21 cellular contexts compared by ENCODE assay signal in the genomic region with DNA sequence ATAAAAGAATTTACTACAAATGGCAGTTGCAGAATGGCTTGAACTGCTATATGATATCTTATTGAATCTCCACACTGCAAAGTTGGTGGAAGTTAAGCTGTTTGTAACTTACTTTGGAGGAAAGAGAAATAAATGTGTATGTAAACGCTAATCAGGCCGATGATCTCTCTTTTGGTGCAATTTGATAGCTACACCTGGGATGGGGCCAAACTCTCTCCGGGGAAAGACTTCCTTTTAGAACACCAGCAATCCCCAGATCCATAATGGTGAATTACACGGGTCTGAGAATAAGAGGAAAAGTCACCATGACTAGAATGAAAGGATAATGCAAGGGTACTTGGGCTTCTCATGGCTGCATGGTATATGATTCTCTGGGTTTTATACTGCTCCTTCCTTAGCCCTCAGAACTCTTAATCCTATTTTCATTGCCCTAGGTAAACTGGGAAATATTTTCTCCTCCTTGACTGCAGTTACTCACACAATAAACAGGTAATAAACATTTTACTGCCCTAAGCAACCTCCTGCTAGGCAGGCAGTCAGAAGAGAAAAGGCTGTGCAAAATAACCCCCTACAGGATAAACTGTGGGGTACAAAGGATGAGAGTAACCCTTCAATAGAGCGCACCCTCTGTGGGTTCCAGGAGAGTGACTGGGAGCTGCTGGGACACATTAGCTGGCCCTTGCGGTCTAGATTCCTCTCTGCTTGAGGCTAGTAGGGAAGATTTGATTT.
A peak's percentile ranks its signal among the peaks of the same experiment; 100 is the strongest.
DNase-seq lines count a peak whose midpoint lies in the region; ATAC-seq and TF ChIP-seq lines count a peak whose summit lies in the region.
"Had no signal": no experiment of that assay in that cellular context is flagged by ENCODE, and none has a peak within 500 bp of the region (broad histone marks: within the 10 kb centered on the region; RNA-seq: fewer than 3 reads in every experiment).

No MANE protein-coding gene starts in this region.

- no peak overlapping the region for H3K18ac ChIP-seq in mesenchymal stem cell (ENCODE audit: low read depth in 1 of 2, low read length in 2 of 2)

- TF ChIP-seq CTCF in C4-2B (conservative IDR thresholded peaks at IDR 0.05): peak; percentile 4; the same call in 1 of the 2 replicates
- no peak for TF ChIP-seq CTCF in PC-3 (conservative IDR thresholded peaks at IDR 0.05; ENCODE audit: low read depth, low read length)
- TF ChIP-seq CTCF in GM20000 (IDR thresholded peaks at IDR 0.05; ENCODE audit: extremely low read depth, missing control alignments): no peak
- no peak for TF ChIP-seq CTCF in uterus (IDR thresholded peaks at IDR 0.05)

- H3K4me2 ChIP-seq in PC-3 (ENCODE audit: low read length): peak overlapping the region; percentile 61
- H3K4me2 ChIP-seq in mesenchymal stem cell (ENCODE audit: low read length, poor library complexity, severe bottlenecking): peak overlapping the region; percentile 19

- H3K9me2 ChIP-seq in PC-3 (replicated peaks; ENCODE audit: low read length): no peaks in the 10 kb centered on the region

- POLR2A ChIA-PET in PC-3 (lab: Charles Lee; ENCODE audit: unreplicated experiment): interaction anchor here (0.6 kb wide), 1 partner anchor 116 kb away, joined by 5 read pairs; no protein-coding TSS in a partner anchor

- H2BK120ac ChIP-seq in mesenchymal stem cell (ENCODE audit: low read depth, low read length): no peak overlapping the region

- H2BK5ac ChIP-seq in mesenchymal stem cell (ENCODE audit: low read depth, low read length, poor library complexity, severe bottlenecking): no peak overlapping the region

- H4K91ac ChIP-seq in mesenchymal stem cell (ENCODE audit: low read length): no peak overlapping the region

- CTCF ChIA-PET in PC-3 (lab: Charles Lee): no interaction called here

- TF ChIP-seq POLR2A in uterus (IDR thresholded peaks at IDR 0.05): no peak

- H3K27ac ChIP-seq in C4-2B (peak overlapping the region; percentile 79; the same call in 1 of the 2 replicates), PC-3 (ENCODE audit: low read length) (peak overlapping the region; percentile 49; the same call in 1 of the 2 replicates), mesenchymal stem cell (ENCODE audit: low read length, poor library complexity, severe bottlenecking) (no peak overlapping the region), uterus (no peak overlapping the region)
- H3K27ac ChIP-seq: heart right ventricle, vagina had no signal

- peaks cover 3% of the 10 kb centered on the region for H3K79me1 ChIP-seq in mesenchymal stem cell (replicated peaks; ENCODE audit: low read length, poor library complexity, severe bottlenecking)

- WGBS in mesenchymal stem cell: 90% methylated on average over 5 of the region's 6 CpGs

- H2BK15ac ChIP-seq in mesenchymal stem cell (ENCODE audit: low read depth, poor library complexity, severe bottlenecking): no peak overlapping the region

- H3K14ac ChIP-seq in mesenchymal stem cell (ENCODE audit: low read length in 2 of 2): no peak overlapping the region

- no peak overlapping the region for H3K4me3 ChIP-seq in PC-3 (ENCODE audit: low read length)
- no peak overlapping the region for H3K4me3 ChIP-seq in mesenchymal stem cell (ENCODE audit: insufficient read depth in 1 of 2, low read depth in 1 of 2, low read length in 2 of 2)
- no peak overlapping the region for H3K4me3 ChIP-seq in uterus
- H3K4me3 ChIP-seq: cardiac muscle cell, heart right ventricle, vagina had no signal

- H2BK12ac ChIP-seq in mesenchymal stem cell (ENCODE audit: low read length in 2 of 2): no peak overlapping the region

- no peaks in the 10 kb centered on the region for H3K36me3 ChIP-seq in PC-3 (ENCODE audit: low read depth, low read length)
- no peaks in the 10 kb centered on the region for H3K36me3 ChIP-seq in mesenchymal stem cell (ENCODE audit: control insufficient read depth in 1 of 2, insufficient read depth in 2 of 2, low read depth in 1 of 2, low read length in 2 of 2)
- no peaks in the 10 kb centered on the region for H3K36me3 ChIP-seq in uterus
- H3K36me3 ChIP-seq: cardiac muscle cell, heart right ventricle, vagina had no signal

- H4K8ac ChIP-seq in mesenchymal stem cell (ENCODE audit: low read length): no peak overlapping the region

- ATAC-seq in PC-3 (peak; percentile 93), HG02973 (IDR thresholded peaks at IDR 0.05; ENCODE audit: unreplicated experiment) (no peak)
- ATAC-seq: activated T-cell treated with anti-CD3 and anti-CD28 coated beads, Interleukin-2, amount 50 U/mL, for 4 hours; heart right ventricle; right cardiac atrium had no signal

- no peaks in the 10 kb centered on the region for H3K79me2 ChIP-seq in PC-3 (ENCODE audit: low read length)

- no peaks in the 10 kb centered on the region for H3F3A ChIP-seq in PC-3 (ENCODE audit: low read length, unreplicated experiment)

- H2AFZ ChIP-seq in PC-3 (ENCODE audit: low read length) (no peak overlapping the region), mesenchymal stem cell (ENCODE audit: low read depth, low read length) (no peak overlapping the region)

- H3K4me1 ChIP-seq in PC-3 (ENCODE audit: insufficient read depth, low read length): peaks cover 14% of the 10 kb centered on the region
- H3K4me1 ChIP-seq in mesenchymal stem cell (ENCODE audit: control insufficient read depth, insufficient read depth, low read depth, low read length): no peaks in the 10 kb centered on the region
- no peaks in the 10 kb centered on the region for H3K4me1 ChIP-seq in uterus

- H3K23ac ChIP-seq in mesenchymal stem cell (ENCODE audit: low read length in 2 of 2): no peak overlapping the region

- no TSS peak for BruUV-seq in PC-3 (replicated peaks; lab: Mats Ljungman, UMichigan)

- intact Hi-C loops in PC-3 (cut with micrococcal nuclease) (no loop called here), uterus (cut with DNase I; ENCODE audit: low total_unique reads) (no loop called here)

- H3K27me3 ChIP-seq in PC-3 (ENCODE audit: low read length): no peaks in the 10 kb centered on the region
- no peaks in the 10 kb centered on the region for H3K27me3 ChIP-seq in mesenchymal stem cell (ENCODE audit: control insufficient read depth in 1 of 2, insufficient read depth in 1 of 2, low read length in 2 of 2)
- no peaks in the 10 kb centered on the region for H3K27me3 ChIP-seq in uterus
- H3K27me3 ChIP-seq: cardiac muscle cell, heart right ventricle, vagina had no signal

- DNase-seq in HuH-7 (ENCODE audit: low spot score) (peak; percentile 17), PC-3 (peak; percentile 48), mesenchymal stem cell (no peak), GM20000 (ENCODE audit: low spot score) (no peak), uterus (no peak), NAMALWA (ENCODE audit: low spot score) (no peak)
- DNase-seq: activated B cell treated with CpG ODN at 0.5 μM for 24 hours; activated CD4-positive, alpha-beta memory T cell treated with anti-CD3 and anti-CD28 coated beads, Interleukin-2, amount 10 ng/mL, durations not matched to agents 7 days and 5 days; activated naive CD4-positive, alpha-beta T cell treated with Interleukin-2 at 50 U/mL for 16 hours; activated T-cell treated with anti-CD3 and anti-CD28 coated beads, Interleukin-2, amount 50 U/mL, for 4 hours; amniotic stem cell; GDM1; heart right ventricle; KBM-7; NCI-H345; nucleus accumbens; right cardiac atrium had no signal

- H2AK5ac ChIP-seq in mesenchymal stem cell (ENCODE audit: low read length, severe bottlenecking): no peak overlapping the region

- no peaks in the 10 kb centered on the region for H4K20me1 ChIP-seq in PC-3 (ENCODE audit: low read length)

- H3K9ac ChIP-seq in PC-3 (ENCODE audit: low read length): no peak overlapping the region
- H3K9ac ChIP-seq in mesenchymal stem cell (ENCODE audit: low read length): no peak overlapping the region

- H3K9me3 ChIP-seq in PC-3 (ENCODE audit: low read length) (no peaks in the 10 kb centered on the region), mesenchymal stem cell (ENCODE audit: control insufficient read depth, low read length) (no peaks in the 10 kb centered on the region), uterus (no peaks in the 10 kb centered on the region)
- H3K9me3 ChIP-seq: heart right ventricle, vagina had no signal

- no peak overlapping the region for H3K4ac ChIP-seq in mesenchymal stem cell (ENCODE audit: low read depth in 1 of 2, low read length in 2 of 2)

Comparison
In these comparisons a context has a peak if more than half of its experiments do, and no peak if none do; other contexts are left out.
1. H3K27ac ChIP-seq: peak in C4-2B (single experiment) and PC-3 (single experiment); none in mesenchymal stem cell (single experiment) and uterus (0 of 2).
2. DNase-seq: peak in HuH-7 (single experiment) and PC-3 (single experiment); none in mesenchymal stem cell (single experiment), GM20000 (single experiment), uterus (0 of 2) and NAMALWA (single experiment).